8 cellular contexts compared by ENCODE assay signal in the genomic region with DNA sequence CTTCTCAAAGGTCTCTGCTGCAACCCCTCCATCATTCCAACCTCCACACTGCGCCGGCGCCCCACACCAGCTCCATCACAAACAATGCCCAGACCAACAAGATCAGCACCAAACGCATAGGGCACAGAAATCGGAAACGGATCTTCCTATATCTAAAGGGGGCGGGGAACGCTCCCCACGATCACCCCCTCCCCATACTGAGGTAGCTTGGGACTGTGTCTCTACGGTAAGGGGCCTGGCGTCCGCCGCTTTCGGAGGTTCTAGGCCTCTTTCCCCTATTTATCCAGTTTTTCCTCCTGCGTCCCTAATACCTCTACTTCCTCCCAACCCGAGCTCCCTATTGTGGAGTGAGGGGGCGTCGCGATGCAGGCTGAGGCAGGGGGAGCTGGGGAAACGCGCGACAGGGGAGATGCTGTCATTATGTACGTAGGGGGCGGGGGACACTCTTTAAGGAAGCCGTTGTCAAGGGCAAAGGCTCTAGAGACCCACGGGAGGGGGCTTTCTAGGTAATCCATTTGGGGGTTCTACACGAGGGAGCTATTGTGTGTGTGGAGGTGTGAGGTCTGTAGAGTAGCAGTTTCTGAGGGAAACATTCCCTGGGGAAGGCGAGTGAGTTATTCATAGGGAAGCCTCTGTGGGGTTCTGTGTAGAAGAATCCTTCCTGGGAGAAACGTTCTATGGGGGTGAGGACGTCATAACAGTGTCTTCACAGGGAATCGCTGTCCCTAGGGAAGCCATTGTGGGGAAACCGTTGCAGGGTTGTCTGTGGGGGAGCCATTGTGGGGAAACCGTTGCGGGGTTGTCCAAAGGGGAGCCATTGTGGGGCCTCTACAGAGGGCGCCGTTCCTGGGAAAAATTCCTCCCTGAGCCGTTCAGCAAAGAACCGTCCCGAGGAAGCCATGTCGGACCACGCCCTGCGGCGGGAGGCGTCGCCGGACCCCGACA. TPM values are rescaled to one million over a fixed set of nuclear protein-coding genes. Genes with fewer than 3 reads are reported as not detected.
DNase-seq lines count a peak whose midpoint lies in the region; ATAC-seq, FAIRE-seq and TF ChIP-seq lines count a peak whose summit lies in the region.

No MANE protein-coding gene starts in this region.

- no peak for FAIRE-seq in RCC 7860 (lab: Jason Lieb, UNC)

- peaks cover 9% of the 10 kb centered on the region for H3K27me3 Mint-ChIP-seq in activated T-cell treated with anti-CD3 and anti-CD28 coated beads, Interleukin-2, amount 50 U/mL, for 24 hours
- no peaks in the 10 kb centered on the region for H3K27me3 Mint-ChIP-seq in naive B cell

- no peaks in the 10 kb centered on the region for H3K27me3 ChIP-seq in aorta (ENCODE audit: control insufficient read depth in 1 of 2, insufficient read depth in 2 of 2, low read length in 1 of 2)

- H3K9me3 ChIP-seq in aorta (ENCODE audit: control insufficient read depth, low read length), result no peaks in the 10 kb centered on the region

- H3K4me1 Mint-ChIP-seq in activated T-cell treated with anti-CD3 and anti-CD28 coated beads, Interleukin-2, amount 50 U/mL, for 24 hours (ENCODE audit: low read depth), result peaks cover 36% of the 10 kb centered on the region
- H3K4me1 Mint-ChIP-seq in naive B cell, result peaks cover 19 to 33% (median 27%) of the 10 kb centered on the region in 3 donors

- WGBS in aorta, 2 donors, result 2% methylated on average over 47 of the region's 47 CpGs

- ATAC-seq in naive B cell (ENCODE audit: low read depth in 2 of 2) (peak; percentile 11 to 15), aorta (ENCODE audit: low FRiP score) (peak; percentile 45)

- intact Hi-C loops in aorta (cut with DNase I), result loop anchor here in 1 of 2 donors (5.0 kb wide), 1 partner anchor 66 kb away; a partner anchor contains a TSS

- TF ChIP-seq CTCF in NB4 (IDR thresholded peaks at IDR 0.05; ENCODE audit: low read depth, low read length), result no peak
- TF ChIP-seq CTCF in fibroblast of villous mesenchyme (IDR thresholded peaks at IDR 0.05; ENCODE audit: insufficient read depth, low read depth, low read length), result no peak

- peak overlapping the region; percentile 37 to 82 for H3K27ac ChIP-seq in aorta (ENCODE audit: low read depth in 1 of 2, low read length in 2 of 2)

- no peaks in the 10 kb centered on the region for H3K36me3 ChIP-seq in aorta (ENCODE audit: control insufficient read depth in 1 of 2, insufficient read depth in 2 of 2, low read length in 1 of 2)

- H3K9me3 Mint-ChIP-seq in activated T-cell treated with anti-CD3 and anti-CD28 coated beads, Interleukin-2, amount 50 U/mL, for 24 hours, result no peaks in the 10 kb centered on the region
- H3K9me3 Mint-ChIP-seq in naive B cell, result no peaks in the 10 kb centered on the region

- no peak for TF ChIP-seq POLR2A in NB4 (IDR thresholded peaks at IDR 0.05; ENCODE audit: extremely low read depth, insufficient read length)

- H3K4me1 ChIP-seq in aorta (ENCODE audit: control insufficient read depth in 1 of 2, insufficient read depth in 2 of 2, low read length in 2 of 2), result no peaks in the 10 kb centered on the region

- H3K4me3 ChIP-seq in NB4 (ENCODE audit: low read depth, low read length) (peak overlapping the region; percentile 89), fibroblast of villous mesenchyme (ENCODE audit: low read depth, low read length) (peak overlapping the region; percentile 84), aorta (ENCODE audit: low read length in 2 of 2) (peak overlapping the region; percentile 91 to 99)

- peaks cover 2% of the 10 kb centered on the region for H3K36me3 Mint-ChIP-seq in activated T-cell treated with anti-CD3 and anti-CD28 coated beads, Interleukin-2, amount 50 U/mL, for 24 hours (ENCODE audit: low read depth)
- no peaks in the 10 kb centered on the region for H3K36me3 Mint-ChIP-seq in naive B cell

- peak overlapping the region; percentile 75 for H3K27ac Mint-ChIP-seq in activated T-cell treated with anti-CD3 and anti-CD28 coated beads, Interleukin-2, amount 50 U/mL, for 24 hours
- H3K27ac Mint-ChIP-seq in naive B cell, result peak overlapping the region; percentile 46 to 97 (median 95)

- H3K4me3 Mint-ChIP-seq in activated T-cell treated with anti-CD3 and anti-CD28 coated beads, Interleukin-2, amount 50 U/mL, for 24 hours, result peak overlapping the region; percentile 91
- peak overlapping the region; percentile 89 to 99 (median 96) for H3K4me3 Mint-ChIP-seq in naive B cell

- peak; percentile 69 for DNase-seq in NCI-H82 (lab: John Stamatoyannopoulos, UW)
- DNase-seq in NCI-H82 treated with DMSO at 0.1 percent for 48 hours (lab: John Stamatoyannopoulos, UW; ENCODE audit: unreplicated experiment), result no peak
- peak; percentile 82 for DNase-seq in NB4 (ENCODE audit: low read depth)
- peak; percentile 37 for DNase-seq in activated T-cell treated with anti-CD3 and anti-CD28 coated beads, Interleukin-2, amount 50 U/mL, for 24 hours
- peak; percentile 58 for DNase-seq in fibroblast of villous mesenchyme (ENCODE audit: low read depth)
- peak; percentile 20 for DNase-seq in naive B cell
- peak in 1 of 2 donors; percentile 56 for DNase-seq in aorta
- no peak for DNase-seq in RCC 7860 (ENCODE audit: low spot score)

RNA-seq across cellular contexts. Expression of a gene that starts 0.7 kb away (rescaled TPM):
- total RNA-seq in fibroblast of villous mesenchyme, result 13.2 and 20.3 TPM in 2 replicates
- polyA plus RNA-seq in naive B cell (ENCODE audit: low read depth in 6 of 6), result 1 to 10 TPM; 1.2 to 3.0 (median 1.4) TPM
- 10 to 100 TPM; 24.8 to 32.2 TPM for total RNA-seq in aorta
- 1 to 10 TPM; 5.6 to 9.7 TPM for polyA plus RNA-seq in aorta

Comparison
In these comparisons a context has a peak if more than half of its experiments do, and no peak if none do; other contexts are left out.
1. DNase-seq: peak in NCI-H82 (single experiment), NB4 (single experiment), activated T-cell treated with anti-CD3 and anti-CD28 coated beads, Interleukin-2, amount 50 U/mL, for 24 hours (single experiment), fibroblast of villous mesenchyme (single experiment) and naive B cell (single experiment); none in NCI-H82 treated with DMSO at 0.1 percent for 48 hours (single experiment) and RCC 7860 (single experiment).
2. Peak in every context shown above with its lines, with median percentiles within 50 percentile points of each other: H3K4me3 ChIP-seq.